Comparison of ENCODE assay signal across 12 cellular contexts in genomic region chr1:212471891-212472675, GRCh38. TPM values are rescaled to one million over a fixed set of nuclear protein-coding genes. Genes with fewer than 3 reads are reported as not detected.
A peak's percentile ranks its signal among the peaks of the same experiment; 100 is the strongest.
DNase-seq lines count a peak whose midpoint lies in the region; ATAC-seq and TF ChIP-seq lines count a peak whose summit lies in the region.
"Had no signal": no experiment of that assay in that cellular context is flagged by ENCODE, and none has a peak within 500 bp of the region (broad histone marks: within the 10 kb centered on the region; RNA-seq: fewer than 3 reads in every experiment).

No MANE protein-coding gene starts in this region.

- CTCF ChIA-PET in Calu3 (lab: Charles Lee), result interaction anchor here (0.6 kb wide), 1 partner anchor 386 kb away, joined by 3 read pairs; the partner anchor contains the start of gene FLVCR1

- H3K4me1 Mint-ChIP-seq in Calu3 (ENCODE audit: low read depth, unreplicated experiment), result peaks cover 47% of the 10 kb centered on the region
- H3K4me1 Mint-ChIP-seq in neural crest cell, result peaks cover 7% of the 10 kb centered on the region

- H3K27me3 Mint-ChIP-seq in Calu3 (ENCODE audit: unreplicated experiment), result no peaks in the 10 kb centered on the region
- H3K27me3 Mint-ChIP-seq in neural crest cell (ENCODE audit: low read depth), result no peaks in the 10 kb centered on the region

- no peak for TF ChIP-seq CTCF in Calu3 (IDR thresholded peaks at IDR 0.05; ENCODE audit: unreplicated experiment)
- no peak for TF ChIP-seq CTCF in neural crest cell (conservative IDR thresholded peaks at IDR 0.05)
- no peak for TF ChIP-seq CTCF in upper lobe of right lung (IDR thresholded peaks at IDR 0.05)
- TF ChIP-seq CTCF in uterus (IDR thresholded peaks at IDR 0.05), result no peak

- H3K27ac Mint-ChIP-seq in Calu3 (ENCODE audit: unreplicated experiment) (peak overlapping the region; percentile 13), neural crest cell (ENCODE audit: unreplicated experiment) (peak overlapping the region; percentile 50)
- H3K27ac Mint-ChIP-seq: CD8-positive, alpha-beta memory T cell had no signal

- H3K4me3 ChIP-seq in upper lobe of right lung (no peak overlapping the region), uterus (no peak overlapping the region)

- H3K27ac ChIP-seq in upper lobe of right lung (no peak overlapping the region), uterus (no peak overlapping the region)
- H3K27ac ChIP-seq: 22Rv1 had no signal

- H3K9me3 Mint-ChIP-seq in Calu3 (ENCODE audit: low read depth, unreplicated experiment) (no peaks in the 10 kb centered on the region), neural crest cell (no peaks in the 10 kb centered on the region)
- H3K9me3 Mint-ChIP-seq: CD8-positive, alpha-beta memory T cell had no signal

- intact Hi-C loops in Calu3 (cut with micrococcal nuclease; ENCODE audit: unreplicated experiment), result no loop called here
- intact Hi-C loops in upper lobe of right lung (cut with DNase I), result loop anchor here (10.0 kb wide), 1 partner anchor 283 kb away; no protein-coding TSS in a partner anchor
- intact Hi-C loops in uterus (cut with DNase I; ENCODE audit: low total_unique reads), result no loop called here

- H3K4me3 Mint-ChIP-seq in Calu3 (ENCODE audit: low read depth, unreplicated experiment) (no peak overlapping the region), neural crest cell (no peak overlapping the region)
- H3K4me3 Mint-ChIP-seq: CD8-positive, alpha-beta memory T cell had no signal

- no peaks in the 10 kb centered on the region for H3K9me3 ChIP-seq in upper lobe of right lung
- no peaks in the 10 kb centered on the region for H3K9me3 ChIP-seq in uterus

- H3K4me1 ChIP-seq in upper lobe of right lung (no peaks in the 10 kb centered on the region), uterus (peaks cover 0 to 9% of the 10 kb centered on the region in 2 donors)

- H3K36me3 ChIP-seq in upper lobe of right lung, result no peaks in the 10 kb centered on the region
- H3K36me3 ChIP-seq in uterus, result no peaks in the 10 kb centered on the region

- ATAC-seq in upper lobe of right lung (no peak), GM19035 (IDR thresholded peaks at IDR 0.05; ENCODE audit: unreplicated experiment) (no peak)

- H3K27me3 ChIP-seq in upper lobe of right lung, result no peaks in the 10 kb centered on the region
- H3K27me3 ChIP-seq in uterus, result no peaks in the 10 kb centered on the region

- TF ChIP-seq POLR2A in uterus (IDR thresholded peaks at IDR 0.05), result no peak

- H3K36me3 Mint-ChIP-seq in Calu3 (ENCODE audit: insufficient read depth, unreplicated experiment) (peaks cover 32% of the 10 kb centered on the region), neural crest cell (ENCODE audit: low read depth) (peaks cover 2% of the 10 kb centered on the region)
- H3K36me3 Mint-ChIP-seq: CD8-positive, alpha-beta memory T cell had no signal

- BruUV-seq in Calu3 (replicated peaks; lab: Mats Ljungman, UMichigan), result no TSS peak

- DNase-seq in NCI-H748 (lab: John Stamatoyannopoulos, UW; ENCODE audit: unreplicated experiment) (peak; percentile 22), NCI-H748 treated with DMSO at 0.1 percent for 48 hours (lab: John Stamatoyannopoulos, UW) (no peak), Calu3 (no peak), neural crest cell (ENCODE audit: low read depth, low spot score) (no peak), upper lobe of right lung (peak; percentile 38), uterus (no peak)
- DNase-seq: CD8-positive, alpha-beta memory T cell; DMS53; GF-D8; HCEC 1CT had no signal

RNA-seq across cellular contexts. Expression of gene NENF, which starts 39.4 kb away (rescaled TPM):
- total RNA-seq in Calu3 (2022) (45.1 and 45.3 TPM in 2 replicates), neural crest cell (40.4 and 41.5 TPM in 2 replicates), upper lobe of right lung (45.6 TPM), uterus (100 to 1,000 TPM in 2 of 4 donors, 10 to 100 TPM in 2; 35.0 to 180 (median 122) TPM)

RNA-seq across cellular contexts. Expression of gene PACC1, which starts 57.4 kb away (rescaled TPM):
- total RNA-seq in Calu3 (2022) (14.0 and 17.8 TPM in 2 replicates), neural crest cell (27.2 and 28.3 TPM in 2 replicates), upper lobe of right lung (9.7 TPM), uterus (10 to 100 TPM in 1 of 4 donors, 1 to 10 TPM in 3; 1.5 to 10.9 (median 7.2) TPM)

Comparison
In these comparisons a context has a peak if more than half of its experiments do, and no peak if none do; other contexts are left out.
1. DNase-seq: peak in NCI-H748 (single experiment) and upper lobe of right lung (single experiment); none in NCI-H748 treated with DMSO at 0.1 percent for 48 hours (single experiment), Calu3 (single experiment), neural crest cell (single experiment) and uterus (0 of 2).